In the genomic region with DNA sequence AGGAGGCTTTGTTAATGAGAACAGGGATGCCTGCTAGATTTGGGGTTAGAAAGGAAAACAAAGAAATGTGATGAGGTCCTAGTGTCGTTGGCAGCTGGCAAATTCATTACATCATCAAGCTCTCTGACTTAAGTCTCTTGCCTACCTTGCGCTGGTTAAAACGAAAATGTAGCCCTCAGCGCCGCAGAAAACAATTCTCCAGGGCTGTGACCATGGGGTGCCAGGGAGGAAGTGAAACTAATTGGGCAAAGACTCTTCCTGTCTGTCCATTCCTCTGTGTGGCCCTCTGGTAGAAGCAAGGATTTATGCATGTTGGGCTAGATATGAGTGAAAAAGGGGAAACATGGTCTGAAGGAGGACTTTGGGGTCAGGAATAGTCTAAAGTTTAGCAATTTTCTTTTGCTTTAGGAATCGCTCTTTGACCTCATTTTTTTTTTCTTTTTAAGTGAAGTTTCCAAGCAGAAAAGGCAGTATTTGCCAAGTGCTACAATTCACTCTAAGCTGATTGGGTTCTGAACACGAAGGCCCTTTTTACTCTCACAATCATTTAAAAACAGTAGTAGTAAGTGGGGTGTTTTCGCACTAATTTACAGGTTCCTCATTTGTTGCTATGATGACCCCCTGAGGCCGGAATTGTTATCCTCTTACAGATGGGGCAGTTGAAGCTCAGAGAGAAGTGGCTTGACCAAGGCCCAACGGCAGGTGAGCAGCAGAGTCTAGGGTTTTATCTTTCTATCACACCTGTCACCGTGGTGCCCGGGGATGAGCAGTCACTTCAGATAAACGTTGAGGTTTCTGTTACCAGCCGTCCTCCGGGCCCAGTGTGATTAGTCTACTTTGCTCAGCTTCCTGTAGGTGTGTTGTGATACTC, we compare ENCODE assay signal across 8 cellular contexts. TPM values are rescaled to one million over a fixed set of nuclear protein-coding genes. Genes with fewer than 3 reads are reported as not detected.
DNase-seq lines count a peak whose midpoint lies in the region; ATAC-seq and TF ChIP-seq lines count a peak whose summit lies in the region.
"Had no signal": no experiment of that assay in that cellular context is flagged by ENCODE, and none has a peak within 500 bp of the region (broad histone marks: within the 10 kb centered on the region; RNA-seq: fewer than 3 reads in every experiment).

No MANE protein-coding gene starts in this region.

- H3K9me3 Mint-ChIP-seq in stimulated activated effector memory CD8-positive, alpha-beta T cell treated with anti-CD3 and anti-CD28 coated beads, Interleukin-12 subunit alpha, Interleukin-12 subunit beta, amount 100 ng/mL, for 72 hours: peaks cover under 1% of the 10 kb centered on the region
- no peaks in the 10 kb centered on the region for H3K9me3 Mint-ChIP-seq in HFFc6

- WGBS in heart right ventricle, 2 donors: 62 to 63% methylated on average over 15 of the region's 15 CpGs

- TF ChIP-seq CTCF in heart right ventricle (IDR thresholded peaks at IDR 0.05): no peak
- no peak for TF ChIP-seq CTCF in HFFc6 (IDR thresholded peaks at IDR 0.05)

- peak overlapping the region; percentile 79 for H3K27ac Mint-ChIP-seq in stimulated activated effector memory CD8-positive, alpha-beta T cell treated with anti-CD3 and anti-CD28 coated beads, Interleukin-12 subunit alpha, Interleukin-12 subunit beta, amount 100 ng/mL, for 72 hours
- no peak overlapping the region for H3K27ac Mint-ChIP-seq in HFFc6

- H3K4me1 Mint-ChIP-seq in stimulated activated effector memory CD8-positive, alpha-beta T cell treated with anti-CD3 and anti-CD28 coated beads, Interleukin-12 subunit alpha, Interleukin-12 subunit beta, amount 100 ng/mL, for 72 hours: peaks cover 64% of the 10 kb centered on the region
- H3K4me1 Mint-ChIP-seq in HFFc6 (ENCODE audit: low read depth): peaks cover 7% of the 10 kb centered on the region

- H3K27ac ChIP-seq in heart right ventricle: peak overlapping the region in 3 of 10 donors; percentile 9 to 84 (median 17)

- H3K9me3 ChIP-seq in heart right ventricle: peaks cover 0 to 6% (median 0%) of the 10 kb centered on the region in 11 donors

- ATAC-seq in GM21619 (IDR thresholded peaks at IDR 0.05; ENCODE audit: unreplicated experiment) (peak; percentile 27), heart right ventricle (peak in 7 of 8 donors; percentile 25 to 69 (median 61)), GM18519 (IDR thresholded peaks at IDR 0.05; ENCODE audit: low FRiP score, unreplicated experiment) (no peak)
- peak; percentile 69 for ATAC-seq in stimulated activated effector memory CD8-positive, alpha-beta T cell treated with anti-CD3 and anti-CD28 coated beads, Interleukin-12 subunit alpha, Interleukin-12 subunit beta, amount 100 ng/mL, for 72 hours

- peaks cover 8% of the 10 kb centered on the region for H3K36me3 Mint-ChIP-seq in stimulated activated effector memory CD8-positive, alpha-beta T cell treated with anti-CD3 and anti-CD28 coated beads, Interleukin-12 subunit alpha, Interleukin-12 subunit beta, amount 100 ng/mL, for 72 hours
- H3K36me3 Mint-ChIP-seq in HFFc6 (ENCODE audit: low read depth): peaks cover 2% of the 10 kb centered on the region

- H3K27me3 Mint-ChIP-seq in HFFc6 (ENCODE audit: insufficient read depth): peaks cover 12% of the 10 kb centered on the region

- peaks cover 0 to 57% (median 0%) of the 10 kb centered on the region in 9 donors for H3K4me1 ChIP-seq in heart right ventricle

- H3K4me3 ChIP-seq in heart right ventricle: peak overlapping the region in 1 of 10 donors; percentile 11

- intact Hi-C loops in heart right ventricle (cut with DNase I): loop anchor here in 9 of 10 donors (2.0 to 10.0 kb wide), 4 partner anchors 156 to 253 kb away; partner anchors contain the start of gene N4BP2 (in 8 of the 9)

- no peaks in the 10 kb centered on the region for H3K36me3 ChIP-seq in heart right ventricle

- peaks cover 0 to 10% (median 3%) of the 10 kb centered on the region in 7 donors for H3K27me3 ChIP-seq in heart right ventricle

- DNase-seq in T-helper 9 cell: peak; percentile 57
- peak; percentile 13 to 33 for DNase-seq in heart right ventricle
- DNase-seq in stimulated activated effector memory CD8-positive, alpha-beta T cell treated with anti-CD3 and anti-CD28 coated beads, Interleukin-12 subunit alpha, Interleukin-12 subunit beta, amount 100 ng/mL, for 72 hours (ENCODE audit: low spot score in 2 of 2): peak; percentile 20 to 74
- DNase-seq in C1 segment of cervical spinal cord (lab: John Stamatoyannopoulos, UW): no peak
- DNase-seq in HFFc6: no peak

- H3K4me3 Mint-ChIP-seq in stimulated activated effector memory CD8-positive, alpha-beta T cell treated with anti-CD3 and anti-CD28 coated beads, Interleukin-12 subunit alpha, Interleukin-12 subunit beta, amount 100 ng/mL, for 72 hours: peak overlapping the region; percentile 58
- no peak overlapping the region for H3K4me3 Mint-ChIP-seq in HFFc6

RNA-seq across cellular contexts. Expression of gene CHRNA9, which starts 27.3 kb away (rescaled TPM):
- not detected for total RNA-seq in heart right ventricle
- polyA plus RNA-seq in heart right ventricle: not detected
- not detected for total RNA-seq in HFFc6 (2021; fragmentation: NEBNext Ultra II Directional; extraction: Animal tissue kit (Norgen Biotek cat#: 25700))
- total RNA-seq: liver had no signal
- polyA plus RNA-seq: liver had no signal

Comparison
In these comparisons a context has a peak if more than half of its experiments do, and no peak if none do; other contexts are left out.
1. DNase-seq: peak in T-helper 9 cell (single experiment), heart right ventricle (2 of 2) and stimulated activated effector memory CD8-positive, alpha-beta T cell treated with anti-CD3 and anti-CD28 coated beads, Interleukin-12 subunit alpha, Interleukin-12 subunit beta, amount 100 ng/mL, for 72 hours (2 of 2); none in C1 segment of cervical spinal cord (0 of 14) and HFFc6 (single experiment).